In the genomic region with DNA sequence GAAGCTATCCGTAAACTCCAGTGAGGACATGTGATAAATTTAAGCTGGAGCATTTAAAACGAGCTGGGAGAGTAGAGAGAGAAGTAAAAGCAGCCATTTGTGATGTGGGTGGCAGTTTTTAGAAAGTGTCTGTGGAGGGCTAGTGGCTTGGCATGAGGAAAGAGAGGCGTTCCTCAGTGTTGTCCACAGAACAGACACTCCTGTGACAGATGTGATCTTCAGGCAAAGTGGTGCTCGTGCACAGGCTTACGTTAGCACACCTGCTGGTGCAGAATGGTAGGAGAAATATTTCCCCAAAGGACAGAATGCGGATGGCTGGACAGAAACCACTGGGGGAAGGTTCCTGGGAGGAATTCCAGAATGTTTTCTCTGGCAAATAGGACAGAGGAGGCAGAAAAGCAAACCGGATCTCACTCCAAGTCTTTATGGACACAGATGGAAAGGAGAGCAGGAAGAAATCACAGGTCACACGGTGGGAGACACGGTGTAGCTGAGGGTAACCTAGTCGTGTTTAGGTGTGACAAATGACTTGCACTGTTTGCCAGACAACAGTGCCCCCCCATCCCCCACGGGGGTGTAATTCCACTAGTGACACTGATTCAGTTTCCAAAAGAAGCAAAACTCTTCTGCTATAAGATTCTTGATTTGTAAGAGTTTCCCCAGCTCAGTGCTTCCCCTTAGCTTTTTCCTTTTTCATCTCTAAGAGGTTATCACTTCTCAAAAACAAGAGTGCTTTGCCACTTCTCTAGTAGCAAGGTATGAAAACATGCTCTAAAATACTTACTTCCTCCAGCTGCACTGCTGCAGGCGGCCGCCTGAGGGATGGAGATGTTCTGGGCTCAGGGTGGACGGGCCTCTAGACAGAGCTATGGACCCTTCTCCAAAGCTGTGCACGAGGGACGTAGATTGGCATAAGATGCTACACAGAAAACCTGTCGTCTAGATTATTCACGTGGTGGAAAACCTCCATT, we compare ENCODE assay signal across 10 cellular contexts.
DNase-seq lines count a peak whose midpoint lies in the region; ATAC-seq and TF ChIP-seq lines count a peak whose summit lies in the region.
"Had no signal": no experiment of that assay in that cellular context is flagged by ENCODE, and none has a peak within 500 bp of the region (broad histone marks: within the 10 kb centered on the region; RNA-seq: fewer than 3 reads in every experiment).

No MANE protein-coding gene starts in this region.

- H3K4me3 ChIP-seq in ascending aorta (peak overlapping the region; percentile 2 to 16), SK-N-SH (ENCODE audit: low read depth in 2 of 2, low read length in 1 of 2) (no peak overlapping the region)
- H3K4me3 ChIP-seq in CD8-positive, alpha-beta memory T cell (ENCODE audit: low read length): no peak overlapping the region
- H3K4me3 ChIP-seq: MG63 had no signal

- H3K36me3 ChIP-seq in ascending aorta (no peaks in the 10 kb centered on the region), SK-N-SH (replicated peaks in 1 of 2; ENCODE audit: control insufficient read depth in 1 of 2, insufficient read depth in 2 of 2, low read length in 1 of 2) (no peaks in the 10 kb centered on the region)
- no peaks in the 10 kb centered on the region for H3K36me3 ChIP-seq in CD8-positive, alpha-beta memory T cell (ENCODE audit: insufficient read depth, low read length)
- H3K36me3 ChIP-seq: MG63 had no signal

- no peaks in the 10 kb centered on the region for H3F3A ChIP-seq in SK-N-SH (replicated peaks; ENCODE audit: insufficient read depth)

- H3K4me1 ChIP-seq in ascending aorta (peaks cover 4 to 6% of the 10 kb centered on the region in 2 donors), SK-N-SH (ENCODE audit: control insufficient read depth in 1 of 2, insufficient read depth in 2 of 2, low read depth in 1 of 2, low read length in 1 of 2) (peaks cover 0 to 11% of the 10 kb centered on the region in 2 experiments; a peak in 1 of 4 replicates)
- no peaks in the 10 kb centered on the region for H3K4me1 ChIP-seq in CD8-positive, alpha-beta memory T cell (ENCODE audit: insufficient read depth, low read length)
- H3K4me1 ChIP-seq: Caco-2 had no signal

- WGBS in SK-N-SH (ENCODE audit: low lambda C conversion rate): 38% methylated on average over 17 of the region's 18 CpGs

- no peaks in the 10 kb centered on the region for H3K9me2 ChIP-seq in SK-N-SH

- intact Hi-C loops in CD14-positive monocyte (cut with micrococcal nuclease): loop anchor here in 1 of 2 donors (5.0 to 10.0 kb wide), 2 partner anchors 40 to 47 kb away; no protein-coding TSS in a partner anchor
- intact Hi-C loops in ascending aorta (cut with DNase I): no loop called here

- H3K36me3 Mint-ChIP-seq in CD14-positive monocyte: peaks cover 2 to 3% of the 10 kb centered on the region in 2 donors
- H3K36me3 Mint-ChIP-seq in CD8-positive, alpha-beta memory T cell: no peaks in the 10 kb centered on the region

- peak overlapping the region in 6 of 7 donors; percentile 25 to 93 (median 54) for H3K27ac Mint-ChIP-seq in CD14-positive monocyte
- H3K27ac Mint-ChIP-seq in CD8-positive, alpha-beta memory T cell: peak overlapping the region in 1 of 8 donors; percentile 18

- H3K4me3 Mint-ChIP-seq in CD14-positive monocyte: peak overlapping the region in 1 of 2 donors; percentile 50
- peak overlapping the region in 1 of 7 donors; percentile 19 for H3K4me3 Mint-ChIP-seq in CD8-positive, alpha-beta memory T cell

- TF ChIP-seq EP300 in SK-N-SH (IDR thresholded peaks at IDR 0.05; ENCODE audit: borderline replicate concordance in 1 of 2, low read depth in 1 of 2, low read length in 1 of 2): no peak

- ATAC-seq in GM19035 (IDR thresholded peaks at IDR 0.05; ENCODE audit: unreplicated experiment) (peak; percentile 54), HG03025 (IDR thresholded peaks at IDR 0.05; ENCODE audit: low FRiP score, unreplicated experiment) (peak; percentile 51), omental fat pad (ENCODE audit: low FRiP score) (no peak)

- DNase-seq in CD14-positive monocyte (ENCODE audit: low spot score) (no peak), ascending aorta (ENCODE audit: low spot score in 2 of 2) (peak in 1 of 2 donors; percentile 47), omental fat pad (ENCODE audit: low spot score) (no peak), SK-N-SH (no peak), NCI-H1092 treated with DMSO at 0.1 percent for 48 hours (lab: John Stamatoyannopoulos, UW) (no peak)
- DNase-seq in CD8-positive, alpha-beta memory T cell: no peak
- DNase-seq: Caco-2 had no signal

- no peaks in the 10 kb centered on the region for H4K20me1 ChIP-seq in SK-N-SH (ENCODE audit: insufficient read depth)

- no peak for TF ChIP-seq RAD21 in SK-N-SH (IDR thresholded peaks at IDR 0.05; ENCODE audit: low read length)

- TF ChIP-seq CTCF in CD14-positive monocyte (IDR thresholded peaks at IDR 0.05): peak; percentile 34
- no peak for TF ChIP-seq CTCF in ascending aorta (IDR thresholded peaks at IDR 0.05)
- no peak for TF ChIP-seq CTCF in omental fat pad (IDR thresholded peaks at IDR 0.05)
- no peak for TF ChIP-seq CTCF in SK-N-SH (IDR thresholded peaks at IDR 0.05)

- CTCF ChIA-PET in CD8-positive, alpha-beta memory T cell (lab: Charles Lee): no interaction called here
- CTCF ChIA-PET in SK-N-SH (lab: Yijun Ruan, JAX): no interaction called here

- H3K27me3 ChIP-seq in ascending aorta (no peaks in the 10 kb centered on the region), SK-N-SH (ENCODE audit: insufficient read depth) (no peaks in the 10 kb centered on the region)
- H3K27me3 ChIP-seq in CD8-positive, alpha-beta memory T cell (ENCODE audit: insufficient read depth, low read length, poor library complexity, severe bottlenecking): no peaks in the 10 kb centered on the region
- H3K27me3 ChIP-seq: MG63 had no signal

- peaks cover 65% of the 10 kb centered on the region for H3K4me1 Mint-ChIP-seq in CD14-positive monocyte
- peaks cover 14 to 18% (median 17%) of the 10 kb centered on the region in 3 donors for H3K4me1 Mint-ChIP-seq in CD8-positive, alpha-beta memory T cell

- no peak overlapping the region for H3K9ac ChIP-seq in SK-N-SH

- peaks cover 0 to 8% (median 1%) of the 10 kb centered on the region in 3 donors for H3K27me3 Mint-ChIP-seq in CD14-positive monocyte (ENCODE audit: low read depth in 3 of 3)
- peaks cover 2 to 4% of the 10 kb centered on the region in 2 donors for H3K27me3 Mint-ChIP-seq in CD8-positive, alpha-beta memory T cell

- H2AFZ ChIP-seq in SK-N-SH (ENCODE audit: low read depth): no peak overlapping the region

- no peaks in the 10 kb centered on the region for H3K79me2 ChIP-seq in SK-N-SH (ENCODE audit: insufficient read depth)

- peaks cover 0 to 5% (median 2%) of the 10 kb centered on the region in 7 donors for H3K9me3 Mint-ChIP-seq in CD14-positive monocyte
- no peaks in the 10 kb centered on the region for H3K9me3 Mint-ChIP-seq in CD8-positive, alpha-beta memory T cell

- H3K4me2 ChIP-seq in SK-N-SH: no peak overlapping the region

- H3K9me3 ChIP-seq in ascending aorta (no peaks in the 10 kb centered on the region), SK-N-SH (no peaks in the 10 kb centered on the region)
- H3K9me3 ChIP-seq in CD8-positive, alpha-beta memory T cell (ENCODE audit: low read length): no peaks in the 10 kb centered on the region
- H3K9me3 ChIP-seq: Caco-2, MG63 had no signal

- POLR2A ChIA-PET in CD8-positive, alpha-beta memory T cell (lab: Charles Lee): no interaction called here
- POLR2A ChIA-PET in SK-N-SH (lab: Yijun Ruan, JAX): no interaction called here

- no peak overlapping the region for H3K27ac ChIP-seq in ascending aorta
- H3K27ac ChIP-seq in CD8-positive, alpha-beta memory T cell (ENCODE audit: low read depth, low read length): no peak overlapping the region
- no peak overlapping the region for H3K27ac ChIP-seq in SK-N-SH (ENCODE audit: low read depth in 2 of 2, low read length in 1 of 2)

TF ChIP-seq in SK-N-SH, 30 proteins besides CTCF, POLR2A, EP300 and RAD21:
- TF ChIP-seq, protein P1, sequence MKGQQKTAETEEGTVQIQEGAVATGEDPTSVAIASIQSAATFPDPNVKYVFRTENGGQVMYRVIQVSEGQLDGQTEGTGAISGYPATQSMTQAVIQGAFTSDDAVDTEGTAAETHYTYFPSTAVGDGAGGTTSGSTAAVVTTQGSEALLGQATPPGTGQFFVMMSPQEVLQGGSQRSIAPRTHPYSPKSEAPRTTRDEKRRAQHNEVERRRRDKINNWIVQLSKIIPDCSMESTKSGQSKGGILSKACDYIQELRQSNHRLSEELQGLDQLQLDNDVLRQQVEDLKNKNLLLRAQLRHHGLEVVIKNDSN (IDR thresholded peaks at IDR 0.05; ENCODE audit: borderline replicate concordance, low read depth): no peak
- TF ChIP-seq FOXM1 (IDR thresholded peaks at IDR 0.05; ENCODE audit: low read depth): no peak
- TF ChIP-seq FOSL2 (IDR thresholded peaks at IDR 0.05; ENCODE audit: borderline replicate concordance, low read depth): no peak
- no peak for TF ChIP-seq RXRA (IDR thresholded peaks at IDR 0.05; ENCODE audit: borderline replicate concordance, low read depth)
- TF ChIP-seq, protein P2, sequence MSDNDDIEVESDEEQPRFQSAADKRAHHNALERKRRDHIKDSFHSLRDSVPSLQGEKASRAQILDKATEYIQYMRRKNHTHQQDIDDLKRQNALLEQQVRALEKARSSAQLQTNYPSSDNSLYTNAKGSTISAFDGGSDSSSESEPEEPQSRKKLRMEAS (IDR thresholded peaks at IDR 0.05; ENCODE audit: low read depth): no peak
- no peak for TF ChIP-seq TCF12 (IDR thresholded peaks at IDR 0.05)
- no peak for TF ChIP-seq YY1 (IDR thresholded peaks at IDR 0.05; ENCODE audit: low read depth)
- TF ChIP-seq, protein P3, sequence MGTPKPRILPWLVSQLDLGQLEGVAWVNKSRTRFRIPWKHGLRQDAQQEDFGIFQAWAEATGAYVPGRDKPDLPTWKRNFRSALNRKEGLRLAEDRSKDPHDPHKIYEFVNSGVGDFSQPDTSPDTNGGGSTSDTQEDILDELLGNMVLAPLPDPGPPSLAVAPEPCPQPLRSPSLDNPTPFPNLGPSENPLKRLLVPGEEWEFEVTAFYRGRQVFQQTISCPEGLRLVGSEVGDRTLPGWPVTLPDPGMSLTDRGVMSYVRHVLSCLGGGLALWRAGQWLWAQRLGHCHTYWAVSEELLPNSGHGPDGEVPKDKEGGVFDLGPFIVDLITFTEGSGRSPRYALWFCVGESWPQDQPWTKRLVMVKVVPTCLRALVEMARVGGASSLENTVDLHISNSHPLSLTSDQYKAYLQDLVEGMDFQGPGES (IDR thresholded peaks at IDR 0.05; ENCODE audit: low read depth, low read length): no peak

Comparison
In these comparisons a context has a peak if more than half of its experiments do, and no peak if none do; other contexts are left out.
1. H3K4me3 ChIP-seq: peak in ascending aorta (2 of 2); none in CD8-positive, alpha-beta memory T cell (single experiment) and SK-N-SH (0 of 2).